11 cellular contexts compared by ENCODE assay signal in the genomic region with DNA sequence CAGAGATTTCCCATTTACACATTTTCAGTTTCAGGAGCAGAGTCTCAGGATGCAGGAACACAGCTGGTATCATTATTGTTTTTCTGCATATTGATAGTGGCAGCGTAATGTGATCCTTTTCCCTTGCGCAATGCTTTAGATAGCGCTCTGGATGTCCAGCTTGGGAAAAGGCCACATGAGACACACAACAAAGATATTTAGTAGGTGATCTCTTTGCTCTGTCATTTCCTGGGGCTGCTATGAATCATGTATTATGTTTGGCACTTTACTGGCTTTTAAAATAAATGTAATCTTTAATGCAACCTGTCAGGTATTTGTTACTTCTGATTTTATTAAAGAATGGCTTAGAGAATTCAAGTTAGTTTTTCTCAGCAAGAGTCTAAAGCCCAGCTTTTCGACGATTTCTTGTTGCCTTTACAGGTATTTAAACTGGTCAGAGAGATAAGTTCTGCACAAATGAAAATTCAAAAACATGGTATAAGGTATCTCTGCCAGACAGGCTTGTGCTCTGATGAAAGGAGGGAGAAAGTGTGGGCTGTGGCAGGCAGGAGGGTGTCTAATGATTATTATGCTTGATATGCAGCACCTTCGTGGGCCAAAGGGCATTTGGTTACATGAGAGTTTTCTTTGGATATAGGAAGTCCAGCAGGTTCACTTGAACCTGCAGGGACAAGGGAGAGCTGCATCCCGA. TPM values are rescaled to one million over a fixed set of nuclear protein-coding genes. Genes with fewer than 3 reads are reported as not detected.
A peak's percentile ranks its signal among the peaks of the same experiment; 100 is the strongest.
DNase-seq lines count a peak whose midpoint lies in the region; ATAC-seq, FAIRE-seq and TF ChIP-seq lines count a peak whose summit lies in the region.
"Had no signal": no experiment of that assay in that cellular context is flagged by ENCODE, and none has a peak within 500 bp of the region (broad histone marks: within the 10 kb centered on the region; RNA-seq: fewer than 3 reads in every experiment).

No MANE protein-coding gene starts in this region.

- no peaks in the 10 kb centered on the region for H3K27me3 ChIP-seq in H1 (replicated peaks in 1 of 4; ENCODE audit: control insufficient read depth in 3 of 4, extremely low read depth in 1 of 4, insufficient read depth in 3 of 4, low read length in 3 of 4)
- H3K27me3 ChIP-seq: gastroesophageal sphincter had no signal

- no peak overlapping the region for H2BK5ac ChIP-seq in H1 (ENCODE audit: low read depth, low read length)

- H3K9ac ChIP-seq in H1 (replicated peaks in 1 of 4; ENCODE audit: extremely low read depth in 1 of 4, low read depth in 3 of 4, low read length in 3 of 4) = no peak overlapping the region

- H3K4me1 Mint-ChIP-seq in activated T-cell treated with anti-CD3 and anti-CD28 coated beads, Interleukin-2, amount 50 U/mL, for 72 hours (ENCODE audit: low read depth) = peaks cover 71% of the 10 kb centered on the region
- H3K4me1 Mint-ChIP-seq in stimulated activated naive B cell treated with anti-CD40 and anti-IgM and Interleukin-4, amounts not matched to agents 10 μg/mL and 1 μg/mL and 100 μg/mL, for 72 hours = peaks cover 39 to 74% of the 10 kb centered on the region in 2 donors

- no peak overlapping the region for H3K4me2 ChIP-seq in H1 (ENCODE audit: insufficient read depth in 1 of 2, low read depth in 2 of 2, low read length in 2 of 2)

- in situ Hi-C loops in GM13977 (cut with MboI; ENCODE audit: low pct_unique_long_range_greater_than_20kb, low sequenced_read_pairs, unreplicated experiment) = no loop called here

- H3K23ac ChIP-seq in H1 (ENCODE audit: insufficient read length) = no peak overlapping the region

- H2BK12ac ChIP-seq in H1 (ENCODE audit: low read depth, low read length) = no peak overlapping the region

- TF ChIP-seq CTCF in H1 (IDR thresholded peaks at IDR 0.05; ENCODE audit: control extremely low read depth in 1 of 3, insufficient read depth in 1 of 3, low read depth in 1 of 3, low read length in 3 of 3) (no peak), GM13977 (IDR thresholded peaks at IDR 0.05; ENCODE audit: extremely low read depth, insufficient read depth, missing control alignments) (no peak)

- no peaks in the 10 kb centered on the region for H3K27me3 Mint-ChIP-seq in activated T-cell treated with anti-CD3 and anti-CD28 coated beads, Interleukin-2, amount 50 U/mL, for 72 hours (ENCODE audit: low read depth)
- no peaks in the 10 kb centered on the region for H3K27me3 Mint-ChIP-seq in stimulated activated naive B cell treated with anti-CD40 and anti-IgM and Interleukin-4, amounts not matched to agents 10 μg/mL and 1 μg/mL and 100 μg/mL, for 72 hours

- TF ChIP-seq RAD21 in H1 (IDR thresholded peaks at IDR 0.05 in 1 of 2, conservative IDR thresholded peaks at IDR 0.05 in 1 of 2; ENCODE audit: low read depth in 2 of 2, low read length in 2 of 2) = no peak

- 70% methylated on average over 7 of the region's 7 CpGs; no CpG with 5 or more reads in 1 of the 2 experiments for WGBS in H1 (ENCODE audit: extremely low coverage in 1 of 2, insufficient coverage in 1 of 2, insufficient read length in 1 of 2, insufficient replicate concordance in 2 of 2, low coverage in 1 of 2, low lambda C conversion rate in 2 of 2, missing lambda C conversion rate in 1 of 2), 2 experiments

- no peaks in the 10 kb centered on the region; a peak in 1 of 4 replicates for H3K9me3 ChIP-seq in H1 (ENCODE audit: insufficient read depth in 2 of 2, low read depth in 1 of 2, low read length in 1 of 2)
- H3K9me3 ChIP-seq: gastroesophageal sphincter had no signal

- no peaks in the 10 kb centered on the region for H3K79me2 ChIP-seq in H1 (ENCODE audit: control insufficient read depth in 1 of 2, insufficient read depth in 2 of 2, low read length in 2 of 2)

- no peak overlapping the region for H2AFZ ChIP-seq in H1 (ENCODE audit: low read length)

- H4K5ac ChIP-seq in H1 (ENCODE audit: insufficient read length, low read depth, low read length) = no peak overlapping the region

- DNase-seq in activated T-cell treated with anti-CD3 and anti-CD28 coated beads, Interleukin-2, amount 50 U/mL, for 72 hours = no peak
- no peak for DNase-seq in activated T-cell treated with anti-CD3 and anti-CD28 coated beads, Interleukin-2, amount 50 U/mL, for 48 hours
- DNase-seq in OCI-M1 (lab: John Stamatoyannopoulos, UW) (peak; percentile 57), H1 (ENCODE audit: low read depth in 1 of 2, low spot score in 2 of 2) (no peak), GM13977 (ENCODE audit: low spot score) (no peak)
- DNase-seq in stimulated activated naive B cell treated with anti-CD40 and anti-IgM and Interleukin-4, amounts not matched to agents 10 μg/mL and 1 μg/mL and 100 μg/mL, for 72 hours = no peak
- DNase-seq: DMS153; naive thymus-derived CD8-positive, alpha-beta T cell had no signal

- no peak overlapping the region for H3K56ac ChIP-seq in H1 (replicated peaks; ENCODE audit: insufficient read length, low read depth, low read length)

- no peak overlapping the region for H2AK5ac ChIP-seq in H1 (ENCODE audit: low read depth, low read length)

- peaks cover 2 to 3% of the 10 kb centered on the region in 2 donors for H3K36me3 Mint-ChIP-seq in activated T-cell treated with anti-CD3 and anti-CD28 coated beads, Interleukin-2, amount 50 U/mL, for 72 hours (ENCODE audit: insufficient read depth in 2 of 2)
- peaks cover 2 to 3% of the 10 kb centered on the region in 2 donors for H3K36me3 Mint-ChIP-seq in stimulated activated naive B cell treated with anti-CD40 and anti-IgM and Interleukin-4, amounts not matched to agents 10 μg/mL and 1 μg/mL and 100 μg/mL, for 72 hours
- H3K36me3 Mint-ChIP-seq: naive thymus-derived CD8-positive, alpha-beta T cell had no signal

- no peak overlapping the region for H4K8ac ChIP-seq in H1 (ENCODE audit: extremely low read depth, insufficient read depth, low read length)

- H3K4ac ChIP-seq in H1 (replicated peaks; ENCODE audit: insufficient read length, low read depth, low read length) = no peak overlapping the region

- peak overlapping the region; percentile 26 for H3K27ac Mint-ChIP-seq in activated T-cell treated with anti-CD3 and anti-CD28 coated beads, Interleukin-2, amount 50 U/mL, for 72 hours
- H3K27ac Mint-ChIP-seq in stimulated activated naive B cell treated with anti-CD40 and anti-IgM and Interleukin-4, amounts not matched to agents 10 μg/mL and 1 μg/mL and 100 μg/mL, for 72 hours = peak overlapping the region; percentile 57

- no peak overlapping the region for H3K18ac ChIP-seq in H1 (ENCODE audit: extremely low read depth, low read length)

- TF ChIP-seq EP300 in H1 (IDR thresholded peaks at IDR 0.05; ENCODE audit: borderline replicate concordance in 1 of 2, low read depth in 2 of 2, low read length in 2 of 2) = no peak

- H3K23me2 ChIP-seq in H1 (ENCODE audit: low read depth, low read length) = no peaks in the 10 kb centered on the region

- H4K91ac ChIP-seq in H1 (replicated peaks; ENCODE audit: insufficient read length, low read length) = no peak overlapping the region

- no peak for TF ChIP-seq POLR2A in H1 (IDR thresholded peaks at IDR 0.05; ENCODE audit: control extremely low read depth in 1 of 2, low read depth in 2 of 2, low read length in 2 of 2)

- H3K27ac ChIP-seq in H1 (ENCODE audit: low read depth, low read length) = no peak overlapping the region
- H3K27ac ChIP-seq: gastroesophageal sphincter had no signal

- no peak overlapping the region for H2BK15ac ChIP-seq in H1 (ENCODE audit: low read length)

- no peak overlapping the region for H2BK120ac ChIP-seq in H1 (replicated peaks; ENCODE audit: low read depth, low read length)

- H3K79me1 ChIP-seq in H1 (ENCODE audit: low read depth, low read length) = no peaks in the 10 kb centered on the region

- no peaks in the 10 kb centered on the region for H4K20me1 ChIP-seq in H1 (replicated peaks in 1 of 2; ENCODE audit: control insufficient read depth in 1 of 2, insufficient read depth in 2 of 2, low read length in 2 of 2)

- CTCF ChIA-PET in H1 (lab: Charles Lee; ENCODE audit: partially characterized antibody) = interaction anchor here (1.4 to 2.4 kb wide), 3 partner anchors 20 to 25 kb away, joined by 3 to 10 read pairs (median 5); no protein-coding TSS in a partner anchor

- H3K4me3 ChIP-seq in H1 (ENCODE audit: extremely low read depth in 1 of 4, insufficient read depth in 2 of 4, low read depth in 3 of 4, low read length in 4 of 4) = no peak overlapping the region
- H3K4me3 ChIP-seq: gastroesophageal sphincter had no signal

- peaks cover 0 to 6% (median 2%) of the 10 kb centered on the region in 4 experiments; a peak in 4 of 7 replicates for H3K4me1 ChIP-seq in H1 (replicated peaks in 1 of 4; ENCODE audit: control insufficient read depth in 3 of 4, insufficient read depth in 4 of 4, low read length in 3 of 4)

- H2BK20ac ChIP-seq in H1 (ENCODE audit: low read length) = no peak overlapping the region

- ATAC-seq in activated T-cell treated with anti-CD3 and anti-CD28 coated beads, Interleukin-2, amount 50 U/mL, for 72 hours (replicated peaks in 1 of 2) = no peak
- ATAC-seq in stimulated activated naive B cell treated with anti-CD40 and anti-IgM and Interleukin-4, amounts not matched to agents 10 μg/mL and 1 μg/mL and 100 μg/mL, for 72 hours (replicated peaks) = no peak
- ATAC-seq in HG02981 (IDR thresholded peaks at IDR 0.05; ENCODE audit: unreplicated experiment) = no peak
- ATAC-seq in HG03460 (IDR thresholded peaks at IDR 0.05; ENCODE audit: unreplicated experiment) = no peak
- ATAC-seq: gastroesophageal sphincter; naive thymus-derived CD8-positive, alpha-beta T cell had no signal

- no peak overlapping the region for H3K14ac ChIP-seq in H1 (ENCODE audit: insufficient read length)

- H3K9me3 Mint-ChIP-seq in activated T-cell treated with anti-CD3 and anti-CD28 coated beads, Interleukin-2, amount 50 U/mL, for 72 hours = peaks cover 0 to 3% of the 10 kb centered on the region in 2 donors
- H3K9me3 Mint-ChIP-seq in stimulated activated naive B cell treated with anti-CD40 and anti-IgM and Interleukin-4, amounts not matched to agents 10 μg/mL and 1 μg/mL and 100 μg/mL, for 72 hours = peaks cover 0 to 2% of the 10 kb centered on the region in 2 donors

- no peaks in the 10 kb centered on the region for H3K36me3 ChIP-seq in H1 (ENCODE audit: control insufficient read depth in 2 of 4, insufficient read depth in 4 of 4, low read length in 3 of 4)
- H3K36me3 ChIP-seq: gastroesophageal sphincter had no signal

- H3K4me3 Mint-ChIP-seq in activated T-cell treated with anti-CD3 and anti-CD28 coated beads, Interleukin-2, amount 50 U/mL, for 72 hours = peak overlapping the region; percentile 63 to 78
- H3K4me3 Mint-ChIP-seq in stimulated activated naive B cell treated with anti-CD40 and anti-IgM and Interleukin-4, amounts not matched to agents 10 μg/mL and 1 μg/mL and 100 μg/mL, for 72 hours = peak overlapping the region in 1 of 2 donors; percentile 49
- H3K4me3 Mint-ChIP-seq: naive thymus-derived CD8-positive, alpha-beta T cell had no signal

- POLR2A ChIA-PET in H1 (lab: Charles Lee; ENCODE audit: partially characterized antibody) = no interaction called here

- FAIRE-seq in H1 (lab: Jason Lieb, UNC) = no peak

RNA-seq across cellular contexts. Expression of gene PTTG1, which starts 42.3 kb away (rescaled TPM):
- 100 to 1,000 TPM; 112 to 137 TPM for total RNA-seq in activated T-cell treated with anti-CD3 and anti-CD28 coated beads, Interleukin-2, amount 50 U/mL, for 72 hours
- 229 and 240 TPM in 2 replicates for total RNA-seq in H1 (2021; fragmentation: NEBNext Ultra II Directional; extraction: Animal tissue kit (Norgen Biotek cat#: 25700))
- polyA plus RNA-seq in H1 (2011; rRNA removed) = 332 and 478 TPM in 2 replicates
- polyA plus RNA-seq in H1 (2011; cell fraction: cytosol; rRNA removed) = 461 TPM
- 86.9 TPM for polyA plus RNA-seq in H1 (2011; cell fraction: nucleus; rRNA removed)
- 218 to 276 TPM (median 234 TPM) in 4 replicates for polyA plus RNA-seq in H1 (2012, experiment 1 of 2)
- polyA plus RNA-seq in H1 (2012, experiment 2 of 2) = 278 TPM
- 378 TPM for polyA plus RNA-seq in H1 (2013, experiment 1 of 2)
- 392 TPM for polyA plus RNA-seq in H1 (2013, experiment 2 of 2)
- 71.6 and 81.9 TPM in 2 replicates for polyA minus RNA-seq in H1 (2011; rRNA and poly(A)+ RNA removed)
- polyA minus RNA-seq in H1 (2011; cell fraction: cytosol; rRNA and poly(A)+ RNA removed) = 37.3 TPM
- polyA minus RNA-seq in H1 (2011; cell fraction: nucleus; rRNA and poly(A)+ RNA removed) = 65.7 TPM

RNA-seq across cellular contexts. Expression of gene SLU7, which starts 45.0 kb away (rescaled TPM):
- total RNA-seq in activated T-cell treated with anti-CD3 and anti-CD28 coated beads, Interleukin-2, amount 50 U/mL, for 72 hours = 10 to 100 TPM; 50.9 to 55.7 TPM
- 34.1 and 36.8 TPM in 2 replicates for total RNA-seq in H1 (2021; fragmentation: NEBNext Ultra II Directional; extraction: Animal tissue kit (Norgen Biotek cat#: 25700))
- polyA plus RNA-seq in H1 (2011; rRNA removed) = 4.4 and 6.0 TPM in 2 replicates
- 19.4 TPM for polyA plus RNA-seq in H1 (2011; cell fraction: cytosol; rRNA removed)
- 4.6 TPM for polyA plus RNA-seq in H1 (2011; cell fraction: nucleus; rRNA removed)
- polyA plus RNA-seq in H1 (2012, experiment 1 of 2) = 29.2 to 58.2 TPM (median 36.2 TPM) in 4 replicates
- 1.1 TPM for polyA plus RNA-seq in H1 (2012, experiment 2 of 2)
- 29.6 TPM for polyA plus RNA-seq in H1 (2013, experiment 1 of 2)
- 29.1 TPM for polyA plus RNA-seq in H1 (2013, experiment 2 of 2)
- 11.5 and 17.1 TPM in 2 replicates for polyA minus RNA-seq in H1 (2011; rRNA and poly(A)+ RNA removed)
- polyA minus RNA-seq in H1 (2011; cell fraction: cytosol; rRNA and poly(A)+ RNA removed) = 4.2 TPM
- 18.9 TPM for polyA minus RNA-seq in H1 (2011; cell fraction: nucleus; rRNA and poly(A)+ RNA removed)
